Comparison of ENCODE assay signal across 8 cellular contexts in genomic region chr15:40381818-40382529, GRCh38. TPM values are rescaled to one million over a fixed set of nuclear protein-coding genes. Genes with fewer than 3 reads are reported as not detected.
DNase-seq lines count a peak whose midpoint lies in the region; ATAC-seq and TF ChIP-seq lines count a peak whose summit lies in the region.

No MANE protein-coding gene starts in this region.

- H3K27me3 ChIP-seq in SK-N-SH (ENCODE audit: insufficient read depth) = no peaks in the 10 kb centered on the region
- no peaks in the 10 kb centered on the region for H3K27me3 ChIP-seq in iPS-20b (ENCODE audit: insufficient read depth, low read length)
- H3K27me3 ChIP-seq in skeletal muscle tissue (ENCODE audit: control insufficient read depth in 3 of 3, insufficient read depth in 3 of 3, low read length in 3 of 3) = no peaks in the 10 kb centered on the region

- no peak overlapping the region for H3K27ac ChIP-seq in SK-N-SH (ENCODE audit: low read depth in 2 of 2, low read length in 1 of 2)
- 0 out of 2 replicates have a peak overlapping the region, but pooled peaks have one; percentile 9 for H3K27ac ChIP-seq in SK-N-MC
- no peak overlapping the region for H3K27ac ChIP-seq in iPS-20b (ENCODE audit: low read length)
- no peak overlapping the region for H3K27ac ChIP-seq in skeletal muscle tissue (ENCODE audit: low read depth, low read length)

- ATAC-seq in SK-N-SH treated with all-trans-retinoic acid at 6 μM for 48 hours (no peak), GM18867 (IDR thresholded peaks at IDR 0.05; ENCODE audit: unreplicated experiment) (no peak), GM21825 (IDR thresholded peaks at IDR 0.05; ENCODE audit: unreplicated experiment) (no peak)

- H3K9ac ChIP-seq in SK-N-SH (no peak overlapping the region), SK-N-MC (ENCODE audit: insufficient read length) (no peak overlapping the region), iPS-20b (ENCODE audit: low read depth, low read length) (peak overlapping the region; percentile 63; the same call in 1 of the 2 replicates), skeletal muscle tissue (ENCODE audit: low read depth in 1 of 3, low read length in 3 of 3) (no peak overlapping the region)

- H3K4me3 ChIP-seq in SK-N-SH (ENCODE audit: low read depth in 2 of 2, low read length in 1 of 2) (no peak overlapping the region), SK-N-MC (no peak overlapping the region), iPS-20b (ENCODE audit: low read length) (peak overlapping the region; percentile 92), skeletal muscle tissue (ENCODE audit: low read length in 3 of 3) (peak overlapping the region in 2 of 3 donors; percentile 89 to 93)

- H3F3A ChIP-seq in SK-N-SH (replicated peaks; ENCODE audit: insufficient read depth) = peaks cover 8% of the 10 kb centered on the region

- POLR2A ChIA-PET in SK-N-SH (lab: Yijun Ruan, JAX) = interaction anchor here (0.8 to 1.8 kb wide), 4 partner anchors 24 to 211 kb away, joined by 3 to 7 read pairs (median 4); partner anchors contain the start of genes CCDC9B and IVD

- peaks cover 31% of the 10 kb centered on the region for H3K79me2 ChIP-seq in SK-N-SH (ENCODE audit: insufficient read depth)

- H3K36me3 ChIP-seq in SK-N-SH (replicated peaks in 1 of 2; ENCODE audit: control insufficient read depth in 1 of 2, insufficient read depth in 2 of 2, low read length in 1 of 2) = peaks cover 7 to 9% of the 10 kb centered on the region in 2 experiments
- H3K36me3 ChIP-seq in SK-N-MC (ENCODE audit: insufficient read depth, low read length) = peaks cover 25% of the 10 kb centered on the region
- H3K36me3 ChIP-seq in iPS-20b (ENCODE audit: insufficient read depth, low read depth, low read length) = peaks cover 24% of the 10 kb centered on the region
- peaks cover 6 to 8% (median 7%) of the 10 kb centered on the region in 3 donors for H3K36me3 ChIP-seq in skeletal muscle tissue (ENCODE audit: control insufficient read depth in 3 of 3, insufficient read depth in 3 of 3, low read length in 3 of 3)

- DNase-seq in SK-N-SH (no peak), SK-N-MC (ENCODE audit: low read depth, low spot score) (no peak), hippocampal formation (lab: John Stamatoyannopoulos, UW) (no peak)

- H3K9me3 ChIP-seq in SK-N-SH (no peaks in the 10 kb centered on the region), SK-N-MC (ENCODE audit: low read depth, low read length) (no peaks in the 10 kb centered on the region), iPS-20b (ENCODE audit: insufficient read depth, low read depth, low read length) (peaks cover 1% of the 10 kb centered on the region; the same call in 1 of the 2 replicates), skeletal muscle tissue (ENCODE audit: control insufficient read depth in 3 of 3, low read length in 3 of 3) (no peaks in the 10 kb centered on the region)

- 92% methylated on average over 11 of the region's 11 CpGs for WGBS in SK-N-SH (ENCODE audit: low lambda C conversion rate)

- CTCF ChIA-PET in SK-N-SH (lab: Yijun Ruan, JAX) = interaction anchor here (0.8 to 3.4 kb wide), 10 partner anchors 9 to 103 kb away, joined by 3 to 18 read pairs (median 6); partner anchors contain the start of genes CCDC9B and IVD

- no peaks in the 10 kb centered on the region for H4K20me1 ChIP-seq in SK-N-SH (ENCODE audit: insufficient read depth)

- no peaks in the 10 kb centered on the region for H3K9me2 ChIP-seq in SK-N-SH

- TF ChIP-seq EP300 in SK-N-SH (IDR thresholded peaks at IDR 0.05; ENCODE audit: borderline replicate concordance in 1 of 2, low read depth in 1 of 2, low read length in 1 of 2) = no peak

- no peak overlapping the region for H3K4me2 ChIP-seq in SK-N-SH

- H3K4me1 ChIP-seq in SK-N-SH (ENCODE audit: control insufficient read depth in 1 of 2, insufficient read depth in 2 of 2, low read depth in 1 of 2, low read length in 1 of 2) = peaks cover 7 to 17% of the 10 kb centered on the region in 2 experiments; a peak in 3 of 4 replicates
- H3K4me1 ChIP-seq in iPS-20b (ENCODE audit: insufficient read depth, low read length) = 0 out of 2 replicates have a peak, but pooled peaks cover 6% of the 10 kb centered on the region
- peaks cover 16 to 24% (median 16%) of the 10 kb centered on the region in 3 donors for H3K4me1 ChIP-seq in skeletal muscle tissue (ENCODE audit: control insufficient read depth in 3 of 3, insufficient read depth in 3 of 3, low read length in 3 of 3)

- H2AFZ ChIP-seq in SK-N-SH (ENCODE audit: low read depth) = peak overlapping the region; percentile 72; the same call in 1 of the 2 replicates

- TF ChIP-seq RAD21 in SK-N-SH (IDR thresholded peaks at IDR 0.05; ENCODE audit: low read length) = no peak

- no peak for TF ChIP-seq CTCF in SK-N-SH (IDR thresholded peaks at IDR 0.05)

TF ChIP-seq in SK-N-SH, 30 proteins besides CTCF, POLR2A, EP300 and RAD21 (continues in another document):
- no peak for TF ChIP-seq FOSL2 (IDR thresholded peaks at IDR 0.05; ENCODE audit: borderline replicate concordance, low read depth)
- no peak for TF ChIP-seq POLR2AphosphoS5 (IDR thresholded peaks at IDR 0.05; ENCODE audit: low read depth, low read length)
- no peak for TF ChIP-seq MAX (IDR thresholded peaks at IDR 0.05; ENCODE audit: low read depth)
- TF ChIP-seq GATA2 (CRISPR knock-in tag; IDR thresholded peaks at IDR 0.05) = no peak
- no peak for TF ChIP-seq GABPA (IDR thresholded peaks at IDR 0.05; ENCODE audit: low read depth)

TF ChIP-seq in SK-N-SH treated with all-trans-retinoic acid at 6 μM for 48 hours, 23 proteins besides CTCF, POLR2A, EP300 and RAD21 (continues in another document):
- TF ChIP-seq ZFP3 (CRISPR knock-in tag; IDR thresholded peaks at IDR 0.05) (no peak), SNAI2 (CRISPR knock-in tag; IDR thresholded peaks at IDR 0.05) (no peak), PPARA (CRISPR knock-in tag; IDR thresholded peaks at IDR 0.05; ENCODE audit: borderline replicate concordance) (no peak), CSDC2 (CRISPR knock-in tag; IDR thresholded peaks at IDR 0.05) (no peak), ZFP30 (CRISPR knock-in tag; IDR thresholded peaks at IDR 0.05) (no peak), OSR1 (CRISPR knock-in tag; IDR thresholded peaks at IDR 0.05) (no peak), BACH2 (CRISPR knock-in tag; IDR thresholded peaks at IDR 0.05; ENCODE audit: borderline replicate concordance) (no peak), ZNF8 (CRISPR knock-in tag; IDR thresholded peaks at IDR 0.05) (no peak), RARB (CRISPR knock-in tag; IDR thresholded peaks at IDR 0.05) (no peak), GLIS3 (CRISPR knock-in tag; IDR thresholded peaks at IDR 0.05) (no peak), ZNF70 (CRISPR knock-in tag; IDR thresholded peaks at IDR 0.05) (no peak), ZNF565 (CRISPR knock-in tag; conservative IDR thresholded peaks at IDR 0.05; ENCODE audit: low read depth) (no peak), TSHZ2 (CRISPR knock-in tag; IDR thresholded peaks at IDR 0.05) (no peak), ESRRG (CRISPR knock-in tag; IDR thresholded peaks at IDR 0.05) (no peak)

RNA-seq across cellular contexts. Expression of gene KNSTRN, which starts 0.5 kb away (rescaled TPM):
- polyA plus RNA-seq in SK-N-SH (2012; rRNA removed) = 25.5 and 29.5 TPM in 2 replicates
- 33.2 and 34.0 TPM in 2 replicates for polyA plus RNA-seq in SK-N-SH (2012; cell fraction: cytosol; rRNA removed)
- polyA plus RNA-seq in SK-N-SH (2012; cell fraction: nucleus; rRNA removed) = 15.8 and 23.6 TPM in 2 replicates
- total RNA-seq in skeletal muscle tissue = 15.7 TPM

RNA-seq across cellular contexts. Expression of gene IVD, which starts 23.6 kb away (rescaled TPM):
- 54.2 and 73.8 TPM in 2 replicates for polyA plus RNA-seq in SK-N-SH (2012; rRNA removed)
- 36.1 and 49.7 TPM in 2 replicates for polyA plus RNA-seq in SK-N-SH (2012; cell fraction: cytosol; rRNA removed)
- 81.3 and 112 TPM in 2 replicates for polyA plus RNA-seq in SK-N-SH (2012; cell fraction: nucleus; rRNA removed)
- 33.4 TPM for total RNA-seq in skeletal muscle tissue

RNA-seq across cellular contexts. Expression of gene DISP2, which starts 24.0 kb away (rescaled TPM):
- 0.08 and 0.12 TPM in 2 replicates for polyA plus RNA-seq in SK-N-SH (2012; rRNA removed)
- polyA plus RNA-seq in SK-N-SH (2012; cell fraction: cytosol; rRNA removed) = 0.09 and 0.26 TPM in 2 replicates
- polyA plus RNA-seq in SK-N-SH (2012; cell fraction: nucleus; rRNA removed) = 0.14 and 0.33 TPM in 2 replicates
- under 0.01 TPM for total RNA-seq in skeletal muscle tissue

RNA-seq across cellular contexts. Expression of gene PHGR1, which starts 31.1 kb away (rescaled TPM):
- not detected in 2 replicates for polyA plus RNA-seq in SK-N-SH (2012; rRNA removed)
- polyA plus RNA-seq in SK-N-SH (2012; cell fraction: cytosol; rRNA removed) = not detected in 2 replicates
- not detected in 2 replicates for polyA plus RNA-seq in SK-N-SH (2012; cell fraction: nucleus; rRNA removed)
- not detected for total RNA-seq in skeletal muscle tissue

RNA-seq across cellular contexts. Expression of gene CCDC9B, which starts 41.2 kb away (rescaled TPM):
- polyA plus RNA-seq in SK-N-SH (2012; rRNA removed) = 13.7 and 14.2 TPM in 2 replicates
- 10.4 and 12.0 TPM in 2 replicates for polyA plus RNA-seq in SK-N-SH (2012; cell fraction: cytosol; rRNA removed)
- 82.8 and 92.4 TPM in 2 replicates for polyA plus RNA-seq in SK-N-SH (2012; cell fraction: nucleus; rRNA removed)
- total RNA-seq in skeletal muscle tissue = 2.1 TPM

Comparison
In these comparisons a context has a peak if more than half of its experiments do, and no peak if none do; other contexts are left out.
1. H3K4me3 ChIP-seq: peak in iPS-20b (single experiment) and skeletal muscle tissue (2 of 3); none in SK-N-SH (0 of 2) and SK-N-MC (single experiment).